ENCODE assay signal across 8 cellular contexts in genomic region chr11:107928046-107928766, GRCh38. TPM values are rescaled to one million over a fixed set of nuclear protein-coding genes. Genes with fewer than 3 reads are reported as not detected.
DNase-seq lines count a peak whose midpoint lies in the region; ATAC-seq, FAIRE-seq and TF ChIP-seq lines count a peak whose summit lies in the region.

RAB39A (plus strand) TSS chr11:107928448; CDS start chr11:107928569, 121 bp downstream.

- no peak for TF ChIP-seq POLR2A in GM12892 (IDR thresholded peaks at IDR 0.05; ENCODE audit: low read depth, low read length)

- H3K4me3 Mint-ChIP-seq in T-helper 17 cell (peak within 1 kb of the TSS; percentile 91), astrocyte (ENCODE audit: unreplicated experiment) (peak within 1 kb of the TSS; percentile 92)

- H3K4me3 ChIP-seq in astrocyte (ENCODE audit: insufficient read depth, low read depth, low read length) (peak within 1 kb of the TSS; percentile 57), hepatocyte (peak within 1 kb of the TSS; percentile 64), aorta (ENCODE audit: low read length in 2 of 2) (no peak within 1 kb of the TSS)

- H3K9ac ChIP-seq in astrocyte (ENCODE audit: low read length), result no peak within 1 kb of the TSS

- H3K9me2 ChIP-seq in hepatocyte (replicated peaks; ENCODE audit: insufficient read depth), result no peaks in the 10 kb centered on the region

- no peaks in the 10 kb centered on the region for H3K36me3 ChIP-seq in astrocyte (ENCODE audit: insufficient read depth, low read length)
- no peaks in the 10 kb centered on the region for H3K36me3 ChIP-seq in hepatocyte (replicated peaks; ENCODE audit: insufficient read depth, low read depth)
- H3K36me3 ChIP-seq in aorta (ENCODE audit: control insufficient read depth in 1 of 2, insufficient read depth in 2 of 2, low read length in 1 of 2), result no peaks in the 10 kb centered on the region

- no peak within 1 kb of the TSS for H3K27ac ChIP-seq in astrocyte (ENCODE audit: low read depth, low read length)
- H3K27ac ChIP-seq in hepatocyte, result no peak within 1 kb of the TSS
- no peak within 1 kb of the TSS for H3K27ac ChIP-seq in aorta (ENCODE audit: low read depth in 1 of 2, low read length in 2 of 2)

- WGBS in hepatocyte (ENCODE audit: low lambda C conversion rate, missing lambda C conversion rate), result under 1% methylated on average over 47 of the region's 61 CpGs
- 1% methylated on average over 39 to 61 of the region's 61 CpGs for WGBS in aorta, 2 donors

- H3K27me3 ChIP-seq in astrocyte (ENCODE audit: insufficient read depth, low read length) (peaks cover 13% of the 10 kb centered on the region), hepatocyte (peaks cover 12% of the 10 kb centered on the region), aorta (ENCODE audit: control insufficient read depth in 1 of 2, insufficient read depth in 2 of 2, low read length in 1 of 2) (no peaks in the 10 kb centered on the region)

- H3K9me3 ChIP-seq in T-helper 17 cell (ENCODE audit: control insufficient read depth, low read length, poor library complexity, severe bottlenecking), result no peaks in the 10 kb centered on the region
- no peaks in the 10 kb centered on the region for H3K9me3 ChIP-seq in astrocyte (ENCODE audit: insufficient read depth, low read depth, low read length)
- H3K9me3 ChIP-seq in hepatocyte (ENCODE audit: low read depth), result no peaks in the 10 kb centered on the region
- H3K9me3 ChIP-seq in aorta (ENCODE audit: control insufficient read depth, low read length), result peaks cover 1% of the 10 kb centered on the region

- no peaks in the 10 kb centered on the region for H3K79me2 ChIP-seq in astrocyte (ENCODE audit: insufficient read depth, low read length)
- no peaks in the 10 kb centered on the region for H3K79me2 ChIP-seq in hepatocyte

- H3K4me2 ChIP-seq in astrocyte (ENCODE audit: low read length) (peak within 1 kb of the TSS; percentile 89), hepatocyte (peak within 1 kb of the TSS; percentile 98)

- FAIRE-seq in GM12892 (lab: Jason Lieb, UNC) (peak; percentile 99), astrocyte (lab: Jason Lieb, UNC) (no peak)

- peak within 1 kb of the TSS; percentile 73 for H2AFZ ChIP-seq in astrocyte (ENCODE audit: low read depth, low read length)
- H2AFZ ChIP-seq in hepatocyte, result peak within 1 kb of the TSS; percentile 93

- H3K4me1 ChIP-seq in astrocyte (ENCODE audit: insufficient read depth, low read length) (peaks cover 5% of the 10 kb centered on the region), hepatocyte (ENCODE audit: insufficient read depth) (peaks cover 6% of the 10 kb centered on the region), aorta (ENCODE audit: control insufficient read depth in 1 of 2, insufficient read depth in 2 of 2, low read length in 2 of 2) (no peaks in the 10 kb centered on the region)

- H3K27me3 Mint-ChIP-seq in T-helper 17 cell (peaks cover 34% of the 10 kb centered on the region), astrocyte (ENCODE audit: low read depth, unreplicated experiment) (peaks cover 15% of the 10 kb centered on the region)

- H3K4me1 Mint-ChIP-seq in T-helper 17 cell (peaks cover 6% of the 10 kb centered on the region), astrocyte (ENCODE audit: low read depth, unreplicated experiment) (no peaks in the 10 kb centered on the region)

- DNase-seq in GM12892 (ENCODE audit: insufficient read length) (peak; percentile 88), NCI-H146 treated with DMSO at 0.1 percent for 48 hours (lab: John Stamatoyannopoulos, UW; ENCODE audit: unreplicated experiment) (peak; percentile 96), T-helper 17 cell (peak; percentile 53 to 70 (median 55)), astrocyte (ENCODE audit: low read depth) (peak; percentile 83), hepatocyte (ENCODE audit: low spot score) (peak; percentile 95), putamen (ENCODE audit: low spot score) (peak; percentile 91), aorta (peak; percentile 87 to 95)

- H3K36me3 Mint-ChIP-seq in T-helper 17 cell (ENCODE audit: low read depth), result peaks cover 5% of the 10 kb centered on the region
- H3K36me3 Mint-ChIP-seq in astrocyte (ENCODE audit: low read depth, unreplicated experiment), result no peaks in the 10 kb centered on the region

- intact Hi-C loops in aorta (cut with DNase I), result no loop called here

- no peaks in the 10 kb centered on the region for H4K20me1 ChIP-seq in astrocyte (ENCODE audit: insufficient read depth, low read length)
- H4K20me1 ChIP-seq in hepatocyte (ENCODE audit: insufficient read depth, poor library complexity, severe bottlenecking), result no peaks in the 10 kb centered on the region

- H3K27ac Mint-ChIP-seq in T-helper 17 cell, result no peak within 1 kb of the TSS
- H3K27ac Mint-ChIP-seq in astrocyte (ENCODE audit: unreplicated experiment), result no peak within 1 kb of the TSS

- TF ChIP-seq CTCF in astrocyte (IDR thresholded peaks at IDR 0.05; ENCODE audit: insufficient read depth, low read depth, low read length) (no peak), hepatocyte (IDR thresholded peaks at IDR 0.05; ENCODE audit: poor library complexity) (no peak)

- ATAC-seq in HG02852 (IDR thresholded peaks at IDR 0.05; ENCODE audit: unreplicated experiment), result peak; percentile 87
- ATAC-seq in T-helper 17 cell, result peak; percentile 88
- ATAC-seq in aorta (ENCODE audit: low FRiP score), result peak; percentile 90

- H3K9me3 Mint-ChIP-seq in astrocyte (ENCODE audit: unreplicated experiment), result no peaks in the 10 kb centered on the region

RNA-seq across cellular contexts. Expression of gene RAB39A, which starts in this region (rescaled TPM):
- polyA plus RNA-seq in GM12892 (2012; ENCODE audit: missing spikeins), result 2.8 TPM
- total RNA-seq in T-helper 17 cell (under 1 TPM in 1 of 2 donors, not detected in 1; 0.20 TPM), astrocyte (0.67 and 1.5 TPM in 2 replicates), hepatocyte (0.43 and 1.6 TPM in 2 replicates), aorta (1 to 10 TPM; 2.0 to 2.5 TPM)
- polyA plus RNA-seq in hepatocyte (not detected in 2 replicates), aorta (1 to 10 TPM in 1 of 2 donors, not detected in 1; 3.8 TPM)

Comparison
In these comparisons a context has a peak if more than half of its experiments do, and no peak if none do; other contexts are left out.
1. Peak in DNase-seq and ATAC-seq in T-helper 17 cell; RNA of the gene not detected or under 1 TPM.
2. H3K4me3 ChIP-seq: peak in astrocyte (single experiment) and hepatocyte (single experiment); none in aorta (0 of 2).
3. Peak in every context shown above with its lines, with median percentiles within 50 percentile points of each other: DNase-seq and ATAC-seq.